Comparison of ENCODE assay signal across 10 cellular contexts in genomic region chr17:57294075-57294474, GRCh38. TPM values are rescaled to one million over a fixed set of nuclear protein-coding genes. Genes with fewer than 3 reads are reported as not detected.
DNase-seq lines count a peak whose midpoint lies in the region; ATAC-seq and TF ChIP-seq lines count a peak whose summit lies in the region.
"Had no signal": no experiment of that assay in that cellular context is flagged by ENCODE, and none has a peak within 500 bp of the region (broad histone marks: within the 10 kb centered on the region; RNA-seq: fewer than 3 reads in every experiment).

No MANE protein-coding gene starts in this region.

- H3K36me3 ChIP-seq in SJCRH30: peaks cover 19% of the 10 kb centered on the region

- no peaks in the 10 kb centered on the region for H3K9me3 ChIP-seq in SJCRH30 (replicated peaks)
- H3K9me3 ChIP-seq: esophagus squamous epithelium had no signal

- peak overlapping the region in 9 of 10 donors; percentile 36 to 92 (median 80) for H3K27ac Mint-ChIP-seq in naive thymus-derived CD8-positive, alpha-beta T cell
- H3K27ac Mint-ChIP-seq in effector memory CD8-positive, alpha-beta T cell: no peak overlapping the region

- TF ChIP-seq POLR2A in erythroblast (IDR thresholded peaks at IDR 0.05; ENCODE audit: low read length): no peak

- no peaks in the 10 kb centered on the region for H3K27me3 ChIP-seq in SJCRH30
- H3K27me3 ChIP-seq: esophagus squamous epithelium had no signal

- H3K9me3 Mint-ChIP-seq in naive thymus-derived CD8-positive, alpha-beta T cell: peaks cover 0 to 2% (median 0%) of the 10 kb centered on the region in 9 donors
- no peaks in the 10 kb centered on the region for H3K9me3 Mint-ChIP-seq in effector memory CD8-positive, alpha-beta T cell

- DNase-seq in DMS79 treated with DMSO at 0.1 percent for 48 hours (lab: John Stamatoyannopoulos, UW): peak; percentile 41
- peak; percentile 71 for DNase-seq in NCI-H187 treated with DMSO at 0.1 percent for 48 hours (lab: John Stamatoyannopoulos, UW)
- no peak for DNase-seq in SJCRH30
- no peak for DNase-seq in naive thymus-derived CD8-positive, alpha-beta T cell
- DNase-seq in effector memory CD8-positive, alpha-beta T cell: no peak
- DNase-seq in ecto neural progenitor cell (ENCODE audit: low spot score): no peak
- DNase-seq in erythroblast (lab: John Stamatoyannopoulos, UW): no peak
- DNase-seq: esophagus squamous epithelium; stimulated activated CD4-positive, alpha-beta T cell treated with anti-CD3 and anti-CD28 coated beads, Interleukin-2, amount 100 ng/mL, for 48 hours had no signal

- no peak for ATAC-seq in naive thymus-derived CD8-positive, alpha-beta T cell
- ATAC-seq in effector memory CD8-positive, alpha-beta T cell (replicated peaks): no peak
- no peak for ATAC-seq in HG03342 (IDR thresholded peaks at IDR 0.05; ENCODE audit: unreplicated experiment)

- peak overlapping the region in 3 of 10 donors; percentile 24 to 59 (median 47) for H3K4me3 Mint-ChIP-seq in naive thymus-derived CD8-positive, alpha-beta T cell
- no peak overlapping the region for H3K4me3 Mint-ChIP-seq in effector memory CD8-positive, alpha-beta T cell

- H3K27me3 Mint-ChIP-seq in naive thymus-derived CD8-positive, alpha-beta T cell: no peaks in the 10 kb centered on the region
- H3K27me3 Mint-ChIP-seq in effector memory CD8-positive, alpha-beta T cell: no peaks in the 10 kb centered on the region

- H3K4me3 ChIP-seq in SJCRH30: no peak overlapping the region
- H3K4me3 ChIP-seq: esophagus squamous epithelium had no signal

- peak overlapping the region; percentile 92 for H3K27ac ChIP-seq in SJCRH30
- H3K27ac ChIP-seq: esophagus squamous epithelium had no signal

- H3K4me1 Mint-ChIP-seq in naive thymus-derived CD8-positive, alpha-beta T cell: peaks cover 29 to 50% (median 43%) of the 10 kb centered on the region in 4 donors
- peaks cover 19 to 47% of the 10 kb centered on the region in 2 donors for H3K4me1 Mint-ChIP-seq in effector memory CD8-positive, alpha-beta T cell (ENCODE audit: low read depth in 2 of 2)

- H3K4me1 ChIP-seq in SJCRH30: peaks cover 33% of the 10 kb centered on the region

- POLR2A ChIA-PET in naive thymus-derived CD8-positive, alpha-beta T cell (lab: Charles Lee): interaction anchor here (0.5 kb wide), 1 partner anchor 21 kb away, joined by 5 read pairs; no protein-coding TSS in a partner anchor

- peaks cover 6 to 38% (median 18%) of the 10 kb centered on the region in 3 donors for H3K36me3 Mint-ChIP-seq in naive thymus-derived CD8-positive, alpha-beta T cell
- H3K36me3 Mint-ChIP-seq in effector memory CD8-positive, alpha-beta T cell (ENCODE audit: insufficient read depth): peaks cover 28% of the 10 kb centered on the region

RNA-seq across cellular contexts. Expression of gene MSI2, which starts 37.8 kb away (rescaled TPM):
- 73.7 and 76.6 TPM in 2 replicates for total RNA-seq in SJCRH30 (2014; rRNA removed; shearing (Covaris generic))
- 100 to 1,000 TPM; 122 to 136 TPM for total RNA-seq in naive thymus-derived CD8-positive, alpha-beta T cell
- 1 to 10 TPM; 2.5 to 4.9 (median 3.8) TPM for polyA plus RNA-seq in naive thymus-derived CD8-positive, alpha-beta T cell

Comparison
In these comparisons a context has a peak if more than half of its experiments do, and no peak if none do; other contexts are left out.
1. DNase-seq: peak in DMS79 treated with DMSO at 0.1 percent for 48 hours (single experiment) and NCI-H187 treated with DMSO at 0.1 percent for 48 hours (single experiment); none in SJCRH30 (0 of 2), naive thymus-derived CD8-positive, alpha-beta T cell (0 of 10), effector memory CD8-positive, alpha-beta T cell (0 of 3), ecto neural progenitor cell (single experiment) and erythroblast (0 of 2).
2. H3K27ac Mint-ChIP-seq: peak in naive thymus-derived CD8-positive, alpha-beta T cell (9 of 10); none in effector memory CD8-positive, alpha-beta T cell (0 of 2).